ENCODE assay signal across 2 cellular contexts in genomic region chr3:39497753-39498152, GRCh38.
TF ChIP-seq lines count a peak whose summit lies in the region.

No MANE protein-coding gene starts in this region.

TF ChIP-seq in A549, 52 proteins besides CTCF, POLR2A, EP300 and RAD21:
- no peak for TF ChIP-seq MAX (IDR thresholded peaks at IDR 0.05)
- TF ChIP-seq CHD4 (IDR thresholded peaks at IDR 0.05; ENCODE audit: borderline replicate concordance): no peak
- TF ChIP-seq JUNB (IDR thresholded peaks at IDR 0.05): no peak
- TF ChIP-seq E2F6 (IDR thresholded peaks at IDR 0.05; ENCODE audit: borderline replicate concordance, low read depth): no peak
- no peak for TF ChIP-seq PHF8 (IDR thresholded peaks at IDR 0.05; ENCODE audit: borderline replicate concordance, low read depth)
- no peak for TF ChIP-seq CEBPB (IDR thresholded peaks at IDR 0.05)
- no peak for TF ChIP-seq RNF2 (IDR thresholded peaks at IDR 0.05; ENCODE audit: borderline replicate concordance, low read depth)
- no peak for TF ChIP-seq PBX3 (IDR thresholded peaks at IDR 0.05)
- no peak for TF ChIP-seq SREBF2 (IDR thresholded peaks at IDR 0.05)
- no peak for TF ChIP-seq BCL3 (IDR thresholded peaks at IDR 0.05)
- TF ChIP-seq HEYL (CRISPR knock-in tag; IDR thresholded peaks at IDR 0.05): no peak
- no peak for TF ChIP-seq HOXB13 (CRISPR knock-in tag; IDR thresholded peaks at IDR 0.05; ENCODE audit: low read depth)
- TF ChIP-seq TFCP2L1 (CRISPR knock-in tag; IDR thresholded peaks at IDR 0.05): no peak
- no peak for TF ChIP-seq RFX5 (IDR thresholded peaks at IDR 0.05)
- TF ChIP-seq KDM1A (IDR thresholded peaks at IDR 0.05; ENCODE audit: low read depth): no peak
- TF ChIP-seq ZFP36 (IDR thresholded peaks at IDR 0.05; ENCODE audit: borderline replicate concordance, partially characterized antibody): no peak
- no peak for TF ChIP-seq CHD2 (IDR thresholded peaks at IDR 0.05; ENCODE audit: low read length, partially characterized antibody)
TF ChIP-seq in A549: peak in this region for 0.

TF ChIP-seq in H1, 55 proteins besides CTCF, POLR2A, EP300 and RAD21:
- TF ChIP-seq PHF8 (conservative IDR thresholded peaks at IDR 0.05; ENCODE audit: low read depth, low read length): no peak
- no peak for TF ChIP-seq TEAD4 (IDR thresholded peaks at IDR 0.05; ENCODE audit: low read depth, low read length)
- no peak for TF ChIP-seq KDM5A (IDR thresholded peaks at IDR 0.05; ENCODE audit: low read length)
- TF ChIP-seq JUND (IDR thresholded peaks at IDR 0.05; ENCODE audit: low read length): no peak
- no peak for TF ChIP-seq EGR1 (IDR thresholded peaks at IDR 0.05; ENCODE audit: borderline replicate concordance, low read depth, low read length)
- TF ChIP-seq CHD1 (IDR thresholded peaks at IDR 0.05; ENCODE audit: low read depth, low read length): no peak
- no peak for TF ChIP-seq JUN (IDR thresholded peaks at IDR 0.05; ENCODE audit: low read depth, low read length)
- TF ChIP-seq SUZ12 (IDR thresholded peaks at IDR 0.05; ENCODE audit: low read length): no peak
- TF ChIP-seq SAP30 (IDR thresholded peaks at IDR 0.05; ENCODE audit: insufficient read depth, insufficient replicate concordance, low read length): no peak
- no peak for TF ChIP-seq SP2 (IDR thresholded peaks at IDR 0.05; ENCODE audit: low read length)
- TF ChIP-seq MAFK (IDR thresholded peaks at IDR 0.05; ENCODE audit: low read depth, low read length): no peak
- TF ChIP-seq CEBPB (IDR thresholded peaks at IDR 0.05; ENCODE audit: low read depth, low read length): no peak
- no peak for TF ChIP-seq ATF2 (IDR thresholded peaks at IDR 0.05; ENCODE audit: low read length)
- no peak for TF ChIP-seq ASH2L (IDR thresholded peaks at IDR 0.05; ENCODE audit: low read length)
- TF ChIP-seq SP1 (IDR thresholded peaks at IDR 0.05; ENCODE audit: low read depth, low read length): no peak
- TF ChIP-seq FOSL1 (IDR thresholded peaks at IDR 0.05; ENCODE audit: insufficient read depth, low read depth, low read length): no peak
- no peak for TF ChIP-seq CHD7 (IDR thresholded peaks at IDR 0.05; ENCODE audit: insufficient replicate concordance, low read length)
- no peak for TF ChIP-seq EZH2 (IDR thresholded peaks at IDR 0.05; ENCODE audit: low read depth, low read length, severe bottlenecking)
- no peak for TF ChIP-seq SIX5 (IDR thresholded peaks at IDR 0.05; ENCODE audit: low read depth, low read length)
TF ChIP-seq in H1: peak in this region for 0.
